8 cellular contexts compared by ENCODE assay signal in genomic region chr1:169711469-169712308, GRCh38.
DNase-seq lines count a peak whose midpoint lies in the region; ATAC-seq and TF ChIP-seq lines count a peak whose summit lies in the region.

SELL (minus strand) TSS chr1:169711620; CDS start chr1:169711498, 122 bp downstream.

- H3K27me3 Mint-ChIP-seq in central memory CD8-positive, alpha-beta T cell, result no peaks in the 10 kb centered on the region

- DNase-seq in AG20443 (ENCODE audit: low spot score) (peak; percentile 71), NCI-H2171 (lab: John Stamatoyannopoulos, UW) (peak; percentile 5), kidney tubule cell (ENCODE audit: low spot score) (peak; percentile 76)
- peak; percentile 57 to 64 for DNase-seq in central memory CD8-positive, alpha-beta T cell (ENCODE audit: low spot score in 2 of 2)
- peak; percentile 74 to 75 for DNase-seq in stimulated activated CD4-positive, alpha-beta T cell treated with anti-CD3 and anti-CD28 coated beads, Interleukin-2, amount 100 ng/mL, for 24 hours

- peak within 1 kb of the TSS; percentile 84 for H3K27ac Mint-ChIP-seq in central memory CD8-positive, alpha-beta T cell (ENCODE audit: low read depth)

- ATAC-seq in GM18861 (IDR thresholded peaks at IDR 0.05; ENCODE audit: unreplicated experiment), result peak; percentile 58
- peak; percentile 85 for ATAC-seq in HG03064 (IDR thresholded peaks at IDR 0.05; ENCODE audit: low read depth, unreplicated experiment)
- ATAC-seq in central memory CD8-positive, alpha-beta T cell (replicated peaks; ENCODE audit: extremely low read depth, poor library complexity, severe bottlenecking), result peak; percentile 85

- peak; percentile 87 for TF ChIP-seq CTCF in VCaP (conservative IDR thresholded peaks at IDR 0.05)

- peak within 1 kb of the TSS; percentile 85 for H3K4me3 Mint-ChIP-seq in central memory CD8-positive, alpha-beta T cell

- peaks cover 21% of the 10 kb centered on the region for H3K36me3 Mint-ChIP-seq in central memory CD8-positive, alpha-beta T cell (ENCODE audit: insufficient read depth)

- H3K27ac ChIP-seq in VCaP, result peak within 1 kb of the TSS; percentile 30; the same call in 1 of the 2 replicates

- peaks cover 34% of the 10 kb centered on the region for H3K4me1 Mint-ChIP-seq in central memory CD8-positive, alpha-beta T cell

- H3K9me3 Mint-ChIP-seq in central memory CD8-positive, alpha-beta T cell, result no peaks in the 10 kb centered on the region

Comparison
In these comparisons a context has a peak if more than half of its experiments do, and no peak if none do; other contexts are left out.
1. Peak in every context shown above with its lines: DNase-seq, ATAC-seq and H3K27ac ChIP-seq.
2. DNase-seq: peak in every context shown above with its lines; median percentile 76 in kidney tubule cell; 74 in stimulated activated CD4-positive, alpha-beta T cell treated with anti-CD3 and anti-CD28 coated beads, Interleukin-2, amount 100 ng/mL, for 24 hours; 71 in AG20443; 60 in central memory CD8-positive, alpha-beta T cell; 5 in NCI-H2171.